Comparison of ENCODE assay signal across 7 cellular contexts in genomic region chr6:116444092-116444491, GRCh38. TPM values are rescaled to one million over a fixed set of nuclear protein-coding genes. Genes with fewer than 3 reads are reported as not detected.
DNase-seq lines count a peak whose midpoint lies in the region; ATAC-seq, FAIRE-seq and TF ChIP-seq lines count a peak whose summit lies in the region.

No MANE protein-coding gene starts in this region.

- peak; percentile 60 for FAIRE-seq in HepG2 (lab: Jason Lieb, UNC)

- H3K36me3 ChIP-seq in GM06990 (ENCODE audit: control insufficient read depth, insufficient read depth, low read length) (no peaks in the 10 kb centered on the region; the same call in 1 of the 2 replicates), HepG2 (replicated peaks in 1 of 2; ENCODE audit: control insufficient read depth in 1 of 2, insufficient read depth in 2 of 2, low read length in 2 of 2) (no peaks in the 10 kb centered on the region)

- H3K4me2 ChIP-seq in HepG2 (ENCODE audit: low read depth, low read length) = no peak overlapping the region

- intact Hi-C loops in HepG2 (cut with micrococcal nuclease; ENCODE audit: unreplicated experiment) = loop anchor here (1.0 kb wide), 1 partner anchor 88 kb away; no protein-coding TSS in a partner anchor
- intact Hi-C loops in posterior cingulate gyrus (cut with DNase I) = no loop called here

- no peaks in the 10 kb centered on the region for H4K20me1 ChIP-seq in HepG2 (ENCODE audit: insufficient read depth, low read length)

- CTCF ChIA-PET in HepG2 (lab: Yijun Ruan, JAX; ENCODE audit: low intra/inter-chr PET ratio, low total read pairs) = interaction anchor here (1.3 kb wide), 1 partner anchor 88 kb away, joined by 4 read pairs; no protein-coding TSS in a partner anchor

- DNase-seq in GM06990 (ENCODE audit: extremely low read depth, insufficient read length) (no peak), NAMALWA (ENCODE audit: low spot score) (peak; percentile 57), astrocyte of the cerebellum (ENCODE audit: low read depth) (peak; percentile 12), HepG2 (ENCODE audit: low spot score) (peak; percentile 21), GOT3 (lab: John Stamatoyannopoulos, UW) (no peak), posterior cingulate gyrus (no peak)

- H3K79me2 ChIP-seq in HepG2 (ENCODE audit: insufficient read depth, low read length) = no peaks in the 10 kb centered on the region

- H3K9me3 ChIP-seq in HepG2 (ENCODE audit: low read length) = no peaks in the 10 kb centered on the region

- peak; percentile 76 for ATAC-seq in GM21529 (IDR thresholded peaks at IDR 0.05; ENCODE audit: unreplicated experiment)
- peak; percentile 87 for ATAC-seq in HepG2

- H3K27ac ChIP-seq in HepG2 (ENCODE audit: extremely low read length, insufficient read depth, low read length) = no peak overlapping the region

- no peak overlapping the region for H2AFZ ChIP-seq in HepG2 (ENCODE audit: low read length)

- no peak for TF ChIP-seq RAD21 in HepG2 (CRISPR knock-in tag; IDR thresholded peaks at IDR 0.05)

- 5% methylated on average over 3 of the region's 3 CpGs for WGBS in HepG2 (ENCODE audit: low lambda C conversion rate)

- in situ Hi-C loops in astrocyte of the cerebellum (cut with HindIII; ENCODE audit: low sequenced_read_pairs) (no loop called here), HepG2 (cut with HindIII; ENCODE audit: extremely low pct_ligation_motif_present, low pct_unique_long_range_greater_than_20kb) (no loop called here)

- TF ChIP-seq POLR2A in HepG2 (IDR thresholded peaks at IDR 0.05; ENCODE audit: insufficient read depth in 1 of 2, low read depth in 2 of 2, low read length in 2 of 2) = no peak

- no peak overlapping the region for H3K9ac ChIP-seq in HepG2 (ENCODE audit: insufficient read depth, low read depth, low read length)

- TF ChIP-seq CTCF in GM06990 (IDR thresholded peaks at IDR 0.05; ENCODE audit: insufficient read depth, low read length, poor library complexity, severe bottlenecking) (peak; percentile 68), astrocyte of the cerebellum (IDR thresholded peaks at IDR 0.05; ENCODE audit: low read depth, low read length, missing control alignments) (peak; percentile 61), HepG2 (CRISPR knock-in tag; IDR thresholded peaks at IDR 0.05) (peak; percentile 51)

- no peak overlapping the region for H3K4me3 ChIP-seq in GM06990 (replicated peaks; ENCODE audit: low read depth, low read length)
- H3K4me3 ChIP-seq in astrocyte of the cerebellum (ENCODE audit: low read depth, low read length) = no peak overlapping the region
- H3K4me3 ChIP-seq in HepG2 (replicated peaks in 1 of 3; ENCODE audit: insufficient read depth in 1 of 3, low read depth in 2 of 3, low read length in 3 of 3) = no peak overlapping the region

- TF ChIP-seq EP300 in HepG2 (IDR thresholded peaks at IDR 0.05; ENCODE audit: low read depth in 2 of 2, low read length in 2 of 2) (no peak), HepG2 (CRISPR knock-in tag; IDR thresholded peaks at IDR 0.05; ENCODE audit: borderline replicate concordance) (no peak)

- POLR2A ChIA-PET in HepG2 (lab: Yijun Ruan, JAX) = no interaction called here

- BruUV-seq in HepG2 (replicated peaks; lab: Mats Ljungman, UMichigan) = no TSS peak

- no peaks in the 10 kb centered on the region for H3K27me3 ChIP-seq in GM06990 (replicated peaks; ENCODE audit: control insufficient read depth, insufficient read depth, low read length)
- no peaks in the 10 kb centered on the region for H3K27me3 ChIP-seq in HepG2 (ENCODE audit: control insufficient read depth in 1 of 2, insufficient read depth in 2 of 2, low read length in 2 of 2)

- no peaks in the 10 kb centered on the region for H3K4me1 ChIP-seq in HepG2 (ENCODE audit: insufficient read depth, low read length)

TF ChIP-seq in HepG2, 621 proteins besides CTCF, POLR2A, EP300 and RAD21:
- TF ChIP-seq STAG1 (CRISPR knock-in tag; IDR thresholded peaks at IDR 0.05) = peak; percentile 36
- no peak for TF ChIP-seq DNMT1 (CRISPR knock-in tag; IDR thresholded peaks at IDR 0.05)

RNA-seq across cellular contexts. Expression of gene CALHM6, which starts 17.1 kb away (rescaled TPM):
- total RNA-seq in HepG2 (2016; rRNA removed; fragmentation: Illumina TruSeq; extraction: Trizol) = not detected in 2 replicates
- total RNA-seq in HepG2 (2016; cell fraction: cytosol; rRNA removed; fragmentation: Illumina TruSeq; extraction: Trizol; ENCODE audit: low read depth) = not detected in 2 replicates
- not detected in 2 replicates for total RNA-seq in HepG2 (2016; cell fraction: insoluble cytoplasmic fraction; rRNA removed; fragmentation: Illumina TruSeq; extraction: Trizol)
- not detected in 2 replicates for total RNA-seq in HepG2 (2016; cell fraction: membrane; rRNA removed; fragmentation: Illumina TruSeq; extraction: Trizol)
- total RNA-seq in HepG2 (2016; cell fraction: nucleus; rRNA removed; fragmentation: Illumina TruSeq; extraction: Trizol) = not detected in 2 replicates
- polyA plus RNA-seq in HepG2 (2011; rRNA removed) = not detected in 2 replicates
- not detected in 2 replicates for polyA plus RNA-seq in HepG2 (2011; cell fraction: cytosol; rRNA removed)
- polyA plus RNA-seq in HepG2 (2011; cell fraction: nucleus; rRNA removed) = not detected in 2 replicates
- polyA plus RNA-seq in HepG2 (2012) = not detected in 2 replicates
- not detected in 2 replicates for polyA plus RNA-seq in HepG2 (2016; cell fraction: cytosol; fragmentation: Illumina TruSeq; extraction: Trizol; ENCODE audit: low read depth)
- not detected in 2 replicates for polyA plus RNA-seq in HepG2 (2016; cell fraction: insoluble cytoplasmic fraction; fragmentation: Illumina TruSeq; extraction: Trizol; ENCODE audit: low read depth)
- not detected in 2 replicates for polyA plus RNA-seq in HepG2 (2016; cell fraction: membrane; fragmentation: Illumina TruSeq; extraction: Trizol; ENCODE audit: low read depth)
- polyA plus RNA-seq in HepG2 (2016; cell fraction: nucleus; fragmentation: Illumina TruSeq; extraction: Trizol; ENCODE audit: insufficient read depth, low read depth) = not detected in 2 replicates
- not detected in 2 replicates for polyA minus RNA-seq in HepG2 (2011; rRNA and poly(A)+ RNA removed; ENCODE audit: low replicate concordance)
- not detected in 2 replicates for polyA minus RNA-seq in HepG2 (2011; cell fraction: cytosol; rRNA and poly(A)+ RNA removed)
- polyA minus RNA-seq in HepG2 (2011; cell fraction: nucleus; rRNA and poly(A)+ RNA removed) = not detected in 2 replicates

Comparison
In these comparisons a context has a peak if more than half of its experiments do, and no peak if none do; other contexts are left out.
1. DNase-seq: peak in NAMALWA (single experiment), astrocyte of the cerebellum (single experiment) and HepG2 (single experiment); none in GM06990 (single experiment), GOT3 (single experiment) and posterior cingulate gyrus (0 of 10).
2. Peak in every context shown above with its lines, with median percentiles within 50 percentile points of each other: CTCF ChIP-seq.